12 cellular contexts compared by ENCODE assay signal in the genomic region with DNA sequence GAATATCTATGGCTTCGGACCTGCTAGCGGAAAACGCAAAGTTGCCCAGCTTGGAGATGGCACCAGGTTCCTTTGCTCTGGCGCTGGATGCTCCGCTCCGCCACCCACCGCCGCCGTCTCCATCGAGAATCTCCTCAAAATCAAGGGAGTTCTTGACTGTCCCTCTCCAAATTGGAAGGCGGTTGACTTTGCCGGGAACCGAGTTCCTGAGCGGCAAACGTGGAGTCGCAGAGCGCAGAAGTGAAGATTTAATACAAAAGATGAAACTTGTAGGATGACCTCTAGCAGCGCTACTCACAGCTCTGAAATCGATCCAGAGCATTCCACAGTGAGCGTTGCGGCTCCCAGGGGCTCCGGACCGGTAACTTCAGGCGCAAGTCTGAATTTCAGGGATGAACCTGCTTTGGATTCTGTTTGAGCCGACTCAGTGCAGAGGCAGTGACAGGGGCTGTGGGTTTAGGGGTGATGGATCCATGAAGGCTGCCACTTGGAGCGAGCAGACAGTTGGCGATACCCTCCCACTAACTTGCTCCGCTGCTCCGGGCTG. TPM values are rescaled to one million over a fixed set of nuclear protein-coding genes. Genes with fewer than 3 reads are reported as not detected.
DNase-seq lines count a peak whose midpoint lies in the region; ATAC-seq, FAIRE-seq and TF ChIP-seq lines count a peak whose summit lies in the region.
"Had no signal": no experiment of that assay in that cellular context is flagged by ENCODE, and none has a peak within 500 bp of the region (broad histone marks: within the 10 kb centered on the region; RNA-seq: fewer than 3 reads in every experiment).

No MANE protein-coding gene starts in this region.

- peaks cover 56% of the 10 kb centered on the region for H3K27me3 ChIP-seq in keratinocyte (ENCODE audit: control insufficient read depth, extremely low read depth, insufficient read depth, low read length)

- H3K79me2 ChIP-seq in keratinocyte (ENCODE audit: control insufficient read depth, insufficient read depth, low read length): no peaks in the 10 kb centered on the region

- H3K9me3 ChIP-seq in keratinocyte (ENCODE audit: control insufficient read depth, low read depth, low read length): no peaks in the 10 kb centered on the region

- peak overlapping the region; percentile 33 for H2AFZ ChIP-seq in keratinocyte (ENCODE audit: control insufficient read depth, low read length)

- H3K4me3 ChIP-seq in astrocyte of the spinal cord (ENCODE audit: low read depth, low read length) (peak overlapping the region; percentile 46), keratinocyte (ENCODE audit: control insufficient read depth in 2 of 3, extremely low read depth in 1 of 3, insufficient read depth in 2 of 3, low read depth in 1 of 3, low read length in 3 of 3) (peak overlapping the region in 2 of 3 experiments; percentile 55 to 68)
- H3K4me3 ChIP-seq: GM12878 had no signal

- no peaks in the 10 kb centered on the region for H4K20me1 ChIP-seq in keratinocyte (ENCODE audit: control insufficient read depth, extremely low read depth, insufficient read depth, low read length)

- no peaks in the 10 kb centered on the region for H3K36me3 Mint-ChIP-seq in type B pancreatic cell
- no peaks in the 10 kb centered on the region for H3K36me3 Mint-ChIP-seq in activated naive CD8-positive, alpha-beta T cell treated with anti-CD3 and anti-CD28 coated beads, Interleukin-2, amount 50 U/mL, for 24 hours (ENCODE audit: low read depth)

- peak overlapping the region; percentile 82 for H3K27ac Mint-ChIP-seq in type B pancreatic cell
- no peak overlapping the region for H3K27ac Mint-ChIP-seq in activated naive CD8-positive, alpha-beta T cell treated with anti-CD3 and anti-CD28 coated beads, Interleukin-2, amount 50 U/mL, for 24 hours

- no peak for ATAC-seq in activated naive CD8-positive, alpha-beta T cell treated with anti-CD3 and anti-CD28 coated beads, Interleukin-2, amount 50 U/mL, for 24 hours
- ATAC-seq: GM12878 had no signal

- H3K9me3 Mint-ChIP-seq in type B pancreatic cell: no peaks in the 10 kb centered on the region
- H3K9me3 Mint-ChIP-seq in activated naive CD8-positive, alpha-beta T cell treated with anti-CD3 and anti-CD28 coated beads, Interleukin-2, amount 50 U/mL, for 24 hours: no peaks in the 10 kb centered on the region

- dilution Hi-C loops in keratinocyte (cut with MboI; ENCODE audit: extremely low pct_ligation_motif_present, low sequenced_read_pairs): no loop called here

- H3K4me1 Mint-ChIP-seq in type B pancreatic cell (ENCODE audit: unreplicated experiment): peaks cover 23% of the 10 kb centered on the region
- H3K4me1 Mint-ChIP-seq in activated naive CD8-positive, alpha-beta T cell treated with anti-CD3 and anti-CD28 coated beads, Interleukin-2, amount 50 U/mL, for 24 hours: peaks cover 15% of the 10 kb centered on the region

- no peaks in the 10 kb centered on the region for H3K36me3 ChIP-seq in keratinocyte (ENCODE audit: control insufficient read depth in 2 of 2, extremely low read depth in 1 of 2, insufficient read depth in 2 of 2, low read length in 2 of 2)

- in situ Hi-C loops in astrocyte of the spinal cord (cut with HindIII; ENCODE audit: low sequenced_read_pairs): no loop called here

- H3K4me3 Mint-ChIP-seq in type B pancreatic cell: peak overlapping the region; percentile 97
- no peak overlapping the region for H3K4me3 Mint-ChIP-seq in activated naive CD8-positive, alpha-beta T cell treated with anti-CD3 and anti-CD28 coated beads, Interleukin-2, amount 50 U/mL, for 24 hours
- H3K4me3 Mint-ChIP-seq: central memory CD8-positive, alpha-beta T cell had no signal

- peaks cover 77% of the 10 kb centered on the region for H3K27me3 Mint-ChIP-seq in type B pancreatic cell
- H3K27me3 Mint-ChIP-seq in activated naive CD8-positive, alpha-beta T cell treated with anti-CD3 and anti-CD28 coated beads, Interleukin-2, amount 50 U/mL, for 24 hours: peaks cover 67% of the 10 kb centered on the region

- H3K27ac ChIP-seq in keratinocyte (ENCODE audit: control insufficient read depth, insufficient read depth, low read length): no peak overlapping the region

- H3K4me1 ChIP-seq in keratinocyte (ENCODE audit: control insufficient read depth, extremely low read depth, insufficient read depth, low read length): peaks cover 21% of the 10 kb centered on the region

- no peaks in the 10 kb centered on the region for H3K9me1 ChIP-seq in keratinocyte (ENCODE audit: control insufficient read depth, extremely low read depth, insufficient read depth, low read length)

- H3K9ac ChIP-seq in keratinocyte (ENCODE audit: control insufficient read depth, extremely low read depth, insufficient read depth, low read length): no peak overlapping the region

- TF ChIP-seq CTCF in astrocyte of the spinal cord (IDR thresholded peaks at IDR 0.05; ENCODE audit: low read depth, low read length): no peak
- no peak for TF ChIP-seq CTCF in keratinocyte (optimal IDR thresholded peaks at IDR 0.05 in 1 of 3, IDR thresholded peaks at IDR 0.05 in 1 of 3, conservative IDR thresholded peaks at IDR 0.05 in 1 of 3; ENCODE audit: extremely low read depth in 1 of 3, insufficient read depth in 2 of 3, low read length in 3 of 3)
- no peak for TF ChIP-seq CTCF in type B pancreatic cell (conservative IDR thresholded peaks at IDR 0.05)

- no peak for FAIRE-seq in keratinocyte (lab: Jason Lieb, UNC)
- FAIRE-seq: GM12878 had no signal

- DNase-seq in NCI-H510A (lab: John Stamatoyannopoulos, UW): peak; percentile 5
- no peak for DNase-seq in NCI-H510A treated with DMSO at 0.1 percent for 48 hours (lab: John Stamatoyannopoulos, UW)
- DNase-seq in astrocyte of the spinal cord (ENCODE audit: low read depth, low spot score): no peak
- DNase-seq in keratinocyte (ENCODE audit: low read depth, low spot score): no peak
- no peak for DNase-seq in type B pancreatic cell (ENCODE audit: extremely low spot score, unreplicated experiment)
- DNase-seq in NOMO-1 treated with DMSO at 0.1 percent for 48 hours (lab: John Stamatoyannopoulos, UW; ENCODE audit: unreplicated experiment): no peak
- DNase-seq in activated naive CD8-positive, alpha-beta T cell treated with anti-CD3 and anti-CD28 coated beads, Interleukin-2, amount 50 U/mL, for 24 hours: no peak
- no peak for DNase-seq in ureter (ENCODE audit: low spot score)
- DNase-seq: activated T-cell treated with anti-CD3 and anti-CD28 coated beads for 4 hours had no signal

- H3K4me2 ChIP-seq in keratinocyte (ENCODE audit: control insufficient read depth, extremely low read depth, insufficient read depth, low read depth, low read length): peak overlapping the region; percentile 94

RNA-seq across cellular contexts. Expression of a gene that starts 1.4 kb away (rescaled TPM):
- polyA plus RNA-seq in keratinocyte: 0.07 to 0.21 TPM (median 0.09 TPM) in 3 replicates
- not detected for polyA plus RNA-seq in keratinocyte (2011; ENCODE audit: low read depth)
- polyA plus RNA-seq in keratinocyte (2011; cell fraction: cytosol; rRNA removed): 0.08 and 0.11 TPM in 2 replicates
- polyA plus RNA-seq in keratinocyte (2011; cell fraction: nucleus; rRNA removed): 0.56 and 0.64 TPM in 2 replicates
- polyA plus RNA-seq in keratinocyte (2012; ENCODE audit: low replicate concordance): 0.06 TPM in 1 of 2 replicates, not detected in the other
- polyA minus RNA-seq in keratinocyte: 0.13 to 1.3 TPM in 2 of 3 replicates, not detected in the other
- not detected for polyA minus RNA-seq in keratinocyte (2011; cell fraction: cytosol; rRNA and poly(A)+ RNA removed)
- polyA minus RNA-seq in keratinocyte (2011; cell fraction: nucleus; rRNA and poly(A)+ RNA removed): 0.74 and 2.1 TPM in 2 replicates
- total RNA-seq in type B pancreatic cell (ENCODE audit: low replicate concordance) (4.0 TPM in 2 replicates), ureter (0.57 TPM)
- total RNA-seq: GM12878; T-helper 1 cell treated with Interleukin-12 subunit alpha and Interleukin-12 subunit beta and Interleukin-4 antibody, amounts not matched to agents 30 ng/mL and 1 ng/mL, for 36 hours had no signal
